13 cellular contexts compared by ENCODE assay signal in the genomic region with DNA sequence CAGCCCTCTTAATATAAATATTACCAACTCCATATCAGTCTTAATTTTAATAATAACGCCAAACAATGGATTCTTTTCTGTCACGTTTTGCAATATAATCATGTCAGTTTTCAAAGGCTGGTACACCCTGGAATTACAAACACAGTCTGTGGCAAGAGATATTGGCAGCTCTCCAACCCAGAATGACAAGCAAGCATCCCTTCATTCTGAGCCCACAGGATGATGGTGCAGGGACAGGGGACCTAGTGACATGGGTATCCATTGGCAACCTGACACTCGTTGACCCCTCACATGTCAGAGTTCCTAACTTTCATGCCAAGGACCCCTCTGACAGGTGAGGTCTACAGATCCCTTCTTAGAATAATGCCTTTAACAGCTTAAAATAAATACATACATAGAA.
DNase-seq lines count a peak whose midpoint lies in the region; ATAC-seq and TF ChIP-seq lines count a peak whose summit lies in the region.
"Had no signal": no experiment of that assay in that cellular context is flagged by ENCODE, and none has a peak within 500 bp of the region (broad histone marks: within the 10 kb centered on the region; RNA-seq: fewer than 3 reads in every experiment).

No MANE protein-coding gene starts in this region.

- no peak overlapping the region for H3K4me3 Mint-ChIP-seq in activated naive CD8-positive, alpha-beta T cell treated with anti-CD3 and anti-CD28 coated beads for 36 hours
- H3K4me3 Mint-ChIP-seq in activated T-cell treated with anti-CD3 and anti-CD28 coated beads, Interleukin-2, amount 50 U/mL, for 72 hours = no peak overlapping the region

- no peaks in the 10 kb centered on the region for H3K9me3 ChIP-seq in liver (ENCODE audit: control insufficient read depth in 4 of 4, low read length in 3 of 4)
- H3K9me3 ChIP-seq: HAP-1 had no signal

- no peak for TF ChIP-seq CTCF in liver (IDR thresholded peaks at IDR 0.05; ENCODE audit: low read depth, low read length, missing input control)

- H3K9ac ChIP-seq in liver (ENCODE audit: low read depth in 1 of 2, low read length in 2 of 2) = no peak overlapping the region

- H3K36me3 Mint-ChIP-seq in activated naive CD8-positive, alpha-beta T cell treated with anti-CD3 and anti-CD28 coated beads for 36 hours = no peaks in the 10 kb centered on the region
- H3K36me3 Mint-ChIP-seq in activated T-cell treated with anti-CD3 and anti-CD28 coated beads, Interleukin-2, amount 50 U/mL, for 72 hours (ENCODE audit: insufficient read depth in 2 of 2) = no peaks in the 10 kb centered on the region

- H3K4me3 ChIP-seq in liver (ENCODE audit: low read depth in 1 of 3, low read length in 3 of 3) = no peak overlapping the region
- H3K4me3 ChIP-seq: HAP-1, lung had no signal

- 12% methylated on average over 3 of the region's 3 CpGs for WGBS in liver

- TF ChIP-seq RAD21 in liver (IDR thresholded peaks at IDR 0.05) = peak in 1 of 2 donors; percentile 51

- peaks cover 14% of the 10 kb centered on the region for H3K27me3 Mint-ChIP-seq in activated naive CD8-positive, alpha-beta T cell treated with anti-CD3 and anti-CD28 coated beads for 36 hours
- H3K27me3 Mint-ChIP-seq in activated T-cell treated with anti-CD3 and anti-CD28 coated beads, Interleukin-2, amount 50 U/mL, for 72 hours (ENCODE audit: low read depth) = peaks cover 21% of the 10 kb centered on the region

- no peaks in the 10 kb centered on the region for H3K36me3 ChIP-seq in liver (ENCODE audit: control insufficient read depth in 4 of 4, insufficient read depth in 3 of 4, low read depth in 1 of 4, low read length in 3 of 4)
- H3K36me3 ChIP-seq: HAP-1 had no signal

- H3K4me1 ChIP-seq in liver (ENCODE audit: control insufficient read depth in 4 of 4, insufficient read depth in 4 of 4, low read length in 3 of 4) = peaks cover 11 to 53% (median 33%) of the 10 kb centered on the region in 4 donors

- H3K27ac ChIP-seq in liver (ENCODE audit: low read depth in 1 of 2, low read length in 2 of 2) = peak overlapping the region; percentile 18 to 93

- no peak overlapping the region for H3K27ac Mint-ChIP-seq in activated naive CD8-positive, alpha-beta T cell treated with anti-CD3 and anti-CD28 coated beads for 36 hours
- no peak overlapping the region for H3K27ac Mint-ChIP-seq in activated T-cell treated with anti-CD3 and anti-CD28 coated beads, Interleukin-2, amount 50 U/mL, for 72 hours

- no peaks in the 10 kb centered on the region for H3K4me1 Mint-ChIP-seq in activated naive CD8-positive, alpha-beta T cell treated with anti-CD3 and anti-CD28 coated beads for 36 hours
- no peaks in the 10 kb centered on the region for H3K4me1 Mint-ChIP-seq in activated T-cell treated with anti-CD3 and anti-CD28 coated beads, Interleukin-2, amount 50 U/mL, for 72 hours (ENCODE audit: low read depth)

- DNase-seq in Caki2 (ENCODE audit: low read depth) (peak; percentile 33), M059J (ENCODE audit: low read depth) (peak; percentile 78), RPMI7951 (ENCODE audit: low read depth) (peak; percentile 60)
- DNase-seq in activated naive CD8-positive, alpha-beta T cell treated with anti-CD3 and anti-CD28 coated beads for 36 hours = no peak
- no peak for DNase-seq in activated T-cell treated with anti-CD3 and anti-CD28 coated beads, Interleukin-2, amount 50 U/mL, for 72 hours
- DNase-seq in activated CD4-positive, alpha-beta T cell treated with anti-CD3 and anti-CD28 coated beads, Interleukin-2, amount 50 U/mL, for 48 hours = no peak
- DNase-seq: DND-41, NCI-H187 treated with DMSO at 0.1 percent for 48 hours, T-helper 2 cell had no signal

- H3K27me3 ChIP-seq in liver (ENCODE audit: control insufficient read depth in 4 of 4, insufficient read depth in 4 of 4, low read length in 3 of 4) = no peaks in the 10 kb centered on the region

- no peak for ATAC-seq in GM18858 (IDR thresholded peaks at IDR 0.05; ENCODE audit: unreplicated experiment)
- no peak for ATAC-seq in activated T-cell treated with anti-CD3 and anti-CD28 coated beads, Interleukin-2, amount 50 U/mL, for 72 hours (replicated peaks in 1 of 2)

- no peaks in the 10 kb centered on the region for H3K9me3 Mint-ChIP-seq in activated naive CD8-positive, alpha-beta T cell treated with anti-CD3 and anti-CD28 coated beads for 36 hours
- no peaks in the 10 kb centered on the region for H3K9me3 Mint-ChIP-seq in activated T-cell treated with anti-CD3 and anti-CD28 coated beads, Interleukin-2, amount 50 U/mL, for 72 hours

- in situ Hi-C loops in Caki2 (cut with HindIII; ENCODE audit: low pct_unique_long_range_greater_than_20kb, low sequenced_read_pairs) = no loop called here

TF ChIP-seq in liver, 16 proteins besides CTCF, POLR2A, EP300 and RAD21:
- TF ChIP-seq YY1 (IDR thresholded peaks at IDR 0.05) (peak; percentile 43), ZBTB33 (IDR thresholded peaks at IDR 0.05) (no peak), NR2F2 (IDR thresholded peaks at IDR 0.05) (no peak), RXRA (IDR thresholded peaks at IDR 0.05) (peak; percentile 39 to 61), SP1 (IDR thresholded peaks at IDR 0.05) (peak; percentile 36), FOXA1 (IDR thresholded peaks at IDR 0.05) (no peak), JUND (IDR thresholded peaks at IDR 0.05) (no peak), FOXA2 (IDR thresholded peaks at IDR 0.05) (peak; percentile 9), HNF4G (IDR thresholded peaks at IDR 0.05) (no peak), HNF4A (conservative IDR thresholded peaks at IDR 0.05) (peak; percentile 36 to 60), TAF1 (conservative IDR thresholded peaks at IDR 0.05) (no peak), GABPA (IDR thresholded peaks at IDR 0.05 in 1 of 2, conservative IDR thresholded peaks at IDR 0.05 in 1 of 2) (no peak), EGR1 (IDR thresholded peaks at IDR 0.05; ENCODE audit: low read depth in 2 of 2) (no peak)
- TF ChIP-seq, protein P1, sequence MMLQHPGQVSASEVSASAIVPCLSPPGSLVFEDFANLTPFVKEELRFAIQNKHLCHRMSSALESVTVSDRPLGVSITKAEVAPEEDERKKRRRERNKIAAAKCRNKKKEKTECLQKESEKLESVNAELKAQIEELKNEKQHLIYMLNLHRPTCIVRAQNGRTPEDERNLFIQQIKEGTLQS (IDR thresholded peaks at IDR 0.05) = no peak
- TF ChIP-seq, protein P2, sequence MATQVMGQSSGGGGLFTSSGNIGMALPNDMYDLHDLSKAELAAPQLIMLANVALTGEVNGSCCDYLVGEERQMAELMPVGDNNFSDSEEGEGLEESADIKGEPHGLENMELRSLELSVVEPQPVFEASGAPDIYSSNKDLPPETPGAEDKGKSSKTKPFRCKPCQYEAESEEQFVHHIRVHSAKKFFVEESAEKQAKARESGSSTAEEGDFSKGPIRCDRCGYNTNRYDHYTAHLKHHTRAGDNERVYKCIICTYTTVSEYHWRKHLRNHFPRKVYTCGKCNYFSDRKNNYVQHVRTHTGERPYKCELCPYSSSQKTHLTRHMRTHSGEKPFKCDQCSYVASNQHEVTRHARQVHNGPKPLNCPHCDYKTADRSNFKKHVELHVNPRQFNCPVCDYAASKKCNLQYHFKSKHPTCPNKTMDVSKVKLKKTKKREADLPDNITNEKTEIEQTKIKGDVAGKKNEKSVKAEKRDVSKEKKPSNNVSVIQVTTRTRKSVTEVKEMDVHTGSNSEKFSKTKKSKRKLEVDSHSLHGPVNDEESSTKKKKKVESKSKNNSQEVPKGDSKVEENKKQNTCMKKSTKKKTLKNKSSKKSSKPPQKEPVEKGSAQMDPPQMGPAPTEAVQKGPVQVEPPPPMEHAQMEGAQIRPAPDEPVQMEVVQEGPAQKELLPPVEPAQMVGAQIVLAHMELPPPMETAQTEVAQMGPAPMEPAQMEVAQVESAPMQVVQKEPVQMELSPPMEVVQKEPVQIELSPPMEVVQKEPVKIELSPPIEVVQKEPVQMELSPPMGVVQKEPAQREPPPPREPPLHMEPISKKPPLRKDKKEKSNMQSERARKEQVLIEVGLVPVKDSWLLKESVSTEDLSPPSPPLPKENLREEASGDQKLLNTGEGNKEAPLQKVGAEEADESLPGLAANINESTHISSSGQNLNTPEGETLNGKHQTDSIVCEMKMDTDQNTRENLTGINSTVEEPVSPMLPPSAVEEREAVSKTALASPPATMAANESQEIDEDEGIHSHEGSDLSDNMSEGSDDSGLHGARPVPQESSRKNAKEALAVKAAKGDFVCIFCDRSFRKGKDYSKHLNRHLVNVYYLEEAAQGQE (IDR thresholded peaks at IDR 0.05) = no peak
- TF ChIP-seq, protein P3, sequence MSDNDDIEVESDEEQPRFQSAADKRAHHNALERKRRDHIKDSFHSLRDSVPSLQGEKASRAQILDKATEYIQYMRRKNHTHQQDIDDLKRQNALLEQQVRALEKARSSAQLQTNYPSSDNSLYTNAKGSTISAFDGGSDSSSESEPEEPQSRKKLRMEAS (IDR thresholded peaks at IDR 0.05) = no peak

Comparison
In these comparisons a context has a peak if more than half of its experiments do, and no peak if none do; other contexts are left out.
1. DNase-seq: peak in Caki2 (single experiment), M059J (single experiment) and RPMI7951 (single experiment); none in activated naive CD8-positive, alpha-beta T cell treated with anti-CD3 and anti-CD28 coated beads for 36 hours (single experiment), activated T-cell treated with anti-CD3 and anti-CD28 coated beads, Interleukin-2, amount 50 U/mL, for 72 hours (0 of 2) and activated CD4-positive, alpha-beta T cell treated with anti-CD3 and anti-CD28 coated beads, Interleukin-2, amount 50 U/mL, for 48 hours (0 of 2).